ENCODE assay signal across 1 cellular context in the genomic region with DNA sequence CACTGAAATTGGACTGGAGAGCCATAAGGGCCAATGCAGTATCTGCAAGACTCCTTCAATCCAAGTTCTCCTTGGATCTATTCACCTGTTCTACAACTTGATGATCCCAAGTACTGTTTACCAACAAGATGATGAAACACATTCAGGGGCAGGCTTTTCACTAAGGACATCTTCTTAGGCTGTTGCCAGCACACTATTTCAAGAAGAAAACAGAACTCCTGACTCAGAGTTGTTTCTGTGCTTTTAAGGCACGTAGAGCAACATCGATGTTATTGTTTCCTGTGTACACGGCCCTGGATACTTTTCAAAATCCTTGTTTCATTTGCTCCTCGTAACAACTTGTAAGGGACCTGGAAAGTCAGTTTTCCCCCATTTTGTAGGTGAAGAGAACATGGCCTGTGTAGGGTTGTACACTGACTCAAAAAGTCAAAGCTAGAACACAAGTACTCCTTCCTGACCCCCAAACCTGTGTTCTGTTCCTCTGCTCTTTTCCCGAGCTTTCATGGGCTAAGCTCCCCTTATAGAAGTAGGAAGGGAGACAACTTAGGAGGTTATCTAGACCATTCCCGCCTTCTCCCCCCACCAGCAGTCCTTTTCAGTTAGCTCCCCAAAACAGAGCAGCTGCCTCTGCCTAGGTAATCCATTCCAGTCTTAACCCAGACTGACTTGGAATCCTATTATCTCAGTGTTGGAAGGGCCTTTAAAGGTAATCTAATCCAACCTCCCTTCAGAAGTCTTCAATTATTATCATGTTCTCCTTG.
TF ChIP-seq lines count a peak whose summit lies in the region.

No MANE protein-coding gene starts in this region.

TF ChIP-seq in GM12878, 131 proteins besides CTCF, POLR2A, EP300 and RAD21:
- no peak for TF ChIP-seq EZH2 (IDR thresholded peaks at IDR 0.05; ENCODE audit: borderline replicate concordance, control insufficient read depth, low read depth, low read length)
- no peak for TF ChIP-seq BMI1 (IDR thresholded peaks at IDR 0.05; ENCODE audit: borderline replicate concordance)
- TF ChIP-seq CHD2 (IDR thresholded peaks at IDR 0.05; ENCODE audit: borderline replicate concordance, low read depth, low read length) = no peak
- TF ChIP-seq SMAD5 (IDR thresholded peaks at IDR 0.05; ENCODE audit: low read depth) = no peak
- no peak for TF ChIP-seq MTA3 (IDR thresholded peaks at IDR 0.05; ENCODE audit: borderline replicate concordance, low read length)
- TF ChIP-seq MYC (IDR thresholded peaks at IDR 0.05; ENCODE audit: insufficient read depth, insufficient read length, insufficient replicate concordance, low read length, severe bottlenecking) = no peak
